ENCODE assay signal across 8 cellular contexts in genomic region chr1:92080128-92080985, GRCh38. TPM values are rescaled to one million over a fixed set of nuclear protein-coding genes. Genes with fewer than 3 reads are reported as not detected.
A peak's percentile ranks its signal among the peaks of the same experiment; 100 is the strongest.
DNase-seq lines count a peak whose midpoint lies in the region; ATAC-seq and TF ChIP-seq lines count a peak whose summit lies in the region.

Gene BTBD8 (plus strand): TSS chr1:92080345. CDS start chr1:92080572, 227 bp downstream.

- H3K4me1 Mint-ChIP-seq in naive B cell: peaks cover 6 to 11% (median 11%) of the 10 kb centered on the region in 3 donors

- DNase-seq in DMS153 treated with DMSO at 0.1 percent for 48 hours (lab: John Stamatoyannopoulos, UW; ENCODE audit: unreplicated experiment) (peak; percentile 68), Peyer's patch (peak; percentile 80 to 93 (median 86)), activated T-helper 1 cell treated with Interleukin-2 at 50 U/mL for 16 hours (ENCODE audit: low read depth) (peak; percentile 69), fibroblast of gingiva (ENCODE audit: low read depth) (peak; percentile 76), naive B cell (peak; percentile 76)
- peak; percentile 57 for DNase-seq in Jurkat, Clone E6-1 (ENCODE audit: low read depth, low spot score)
- peak; percentile 61 to 78 for DNase-seq in stimulated activated CD8-positive, alpha-beta memory T cell treated with anti-CD3 and anti-CD28 coated beads, Interleukin-7, amount 100 ng/mL, for 48 hours (ENCODE audit: extremely low read depth in 1 of 2, low read depth in 1 of 2)

- H3K27ac Mint-ChIP-seq in naive B cell: peak within 1 kb of the TSS; percentile 56 to 90 (median 76)

- peak within 1 kb of the TSS; percentile 52 to 76 (median 61) for H3K27ac ChIP-seq in Peyer's patch

- peak in 1 of 2 donors; percentile 56 for TF ChIP-seq POLR2A in Peyer's patch (IDR thresholded peaks at IDR 0.05)

- H3K4me3 Mint-ChIP-seq in naive B cell: peak within 1 kb of the TSS; percentile 88 to 97 (median 96)

- ATAC-seq in GM21723 (IDR thresholded peaks at IDR 0.05; ENCODE audit: unreplicated experiment): peak; percentile 98
- peak; percentile 92 for ATAC-seq in naive B cell (ENCODE audit: low read depth in 2 of 2)

- no peaks in the 10 kb centered on the region for H3K27me3 ChIP-seq in Peyer's patch

- peaks cover 7 to 14% (median 8%) of the 10 kb centered on the region in 3 donors for H3K27me3 Mint-ChIP-seq in naive B cell

- peaks cover 5 to 9% of the 10 kb centered on the region in 2 donors for H3K36me3 Mint-ChIP-seq in naive B cell

- peaks cover 4 to 16% (median 8%) of the 10 kb centered on the region in 7 donors for H3K9me3 Mint-ChIP-seq in naive B cell

- H3K4me3 ChIP-seq in Jurkat, Clone E6-1 (ENCODE audit: low read length): peak within 1 kb of the TSS; percentile 72
- H3K4me3 ChIP-seq in Peyer's patch: peak within 1 kb of the TSS; percentile 62 to 80 (median 64)

- no peaks in the 10 kb centered on the region for H3K36me3 ChIP-seq in Peyer's patch

- H3K9me3 ChIP-seq in Peyer's patch: peaks cover 0 to 4% (median 0%) of the 10 kb centered on the region in 4 donors

- H3K4me1 ChIP-seq in Peyer's patch: peaks cover 0 to 6% (median 0%) of the 10 kb centered on the region in 4 donors

- peak in 1 of 6 experiments; percentile 14 for TF ChIP-seq CTCF in Peyer's patch (IDR thresholded peaks at IDR 0.05)

RNA-seq across cellular contexts. Expression of gene BTBD8, which starts in this region (rescaled TPM):
- polyA plus RNA-seq in Jurkat, Clone E6-1 (2012; ENCODE audit: insufficient read depth, insufficient read length): 0.87 TPM
- 10 to 100 TPM in 1 of 4 donors, 1 to 10 TPM in 3; 2.5 to 11.6 (median 4.5) TPM for total RNA-seq in Peyer's patch
- under 1 TPM in 5 of 6 donors, not detected in 1; 0.25 to 0.79 (median 0.50) TPM for polyA plus RNA-seq in naive B cell (ENCODE audit: low read depth in 6 of 6)

Comparison
In these comparisons a context has a peak if more than half of its experiments do, and no peak if none do; other contexts are left out.
1. Peak in every context shown above with its lines: DNase-seq, ATAC-seq, H3K4me3 ChIP-seq and H3K27ac ChIP-seq.
2. Peak in DNase-seq and ATAC-seq in naive B cell; RNA of the gene not detected or under 1 TPM.